8 cellular contexts compared by ENCODE assay signal in the genomic region with DNA sequence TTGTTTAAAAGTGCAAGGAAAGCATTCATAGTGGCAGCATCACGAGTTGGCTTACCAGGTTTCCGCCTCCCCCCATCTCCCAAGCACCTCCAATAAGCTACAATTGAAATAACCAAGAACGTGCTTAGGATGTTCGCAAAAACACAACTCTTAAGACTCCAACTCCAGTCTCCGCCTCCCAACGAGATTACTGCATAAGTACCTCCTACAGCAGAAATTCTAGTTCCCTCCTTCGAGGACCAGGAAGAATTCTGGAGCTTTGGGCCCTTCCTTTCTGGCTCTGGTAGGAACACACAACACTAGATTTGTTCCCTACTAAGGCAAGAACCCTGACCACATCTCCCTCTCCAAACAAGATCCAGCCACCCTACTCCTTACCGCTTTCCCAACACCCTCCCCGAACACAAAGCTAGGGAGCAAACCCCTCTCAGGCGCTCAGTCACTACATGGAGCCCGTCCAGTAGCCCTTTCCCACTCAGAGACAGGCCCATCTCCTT. TPM values are rescaled to one million over a fixed set of nuclear protein-coding genes. Genes with fewer than 3 reads are reported as not detected.
A peak's percentile ranks its signal among the peaks of the same experiment; 100 is the strongest.
DNase-seq lines count a peak whose midpoint lies in the region; ATAC-seq, FAIRE-seq and TF ChIP-seq lines count a peak whose summit lies in the region.

No MANE protein-coding gene starts in this region.

- H3K9ac ChIP-seq in Karpas-422 (ENCODE audit: low read length): peak overlapping the region; percentile 99

- peaks cover 50% of the 10 kb centered on the region for H3K36me3 Mint-ChIP-seq in Calu3 (ENCODE audit: insufficient read depth, unreplicated experiment)
- H3K36me3 Mint-ChIP-seq in stimulated activated naive CD8-positive, alpha-beta T cell treated with anti-CD3 and anti-CD28 coated beads, Interleukin-15, Interleukin-2, amounts not matched to agents 100 ng/mL and 50 ng/mL, for 24 hours (ENCODE audit: low read depth): peaks cover 9% of the 10 kb centered on the region

- H3K9me3 ChIP-seq in Karpas-422 (ENCODE audit: low read length): no peaks in the 10 kb centered on the region
- no peaks in the 10 kb centered on the region for H3K9me3 ChIP-seq in right lobe of liver

- no peaks in the 10 kb centered on the region for H3K9me2 ChIP-seq in Karpas-422 (replicated peaks; ENCODE audit: insufficient read depth, low read length)

- H3K4me1 Mint-ChIP-seq in Calu3 (ENCODE audit: low read depth, unreplicated experiment): peaks cover 30% of the 10 kb centered on the region
- H3K4me1 Mint-ChIP-seq in stimulated activated naive CD8-positive, alpha-beta T cell treated with anti-CD3 and anti-CD28 coated beads, Interleukin-15, Interleukin-2, amounts not matched to agents 100 ng/mL and 50 ng/mL, for 24 hours (ENCODE audit: low read depth): peaks cover 65% of the 10 kb centered on the region

- H3K36me3 ChIP-seq in Karpas-422 (ENCODE audit: insufficient read depth, low read length) (no peaks in the 10 kb centered on the region), right lobe of liver (no peaks in the 10 kb centered on the region)

- H3K27me3 ChIP-seq in Karpas-422 (ENCODE audit: low read length) (no peaks in the 10 kb centered on the region), right lobe of liver (no peaks in the 10 kb centered on the region)

- peaks cover 5% of the 10 kb centered on the region; the same call in 1 of the 2 replicates for H4K20me1 ChIP-seq in Karpas-422 (ENCODE audit: insufficient read depth, low read depth, low read length)

- H3K79me2 ChIP-seq in Karpas-422 (ENCODE audit: low read length): peaks cover 78% of the 10 kb centered on the region

- CTCF ChIA-PET in Calu3 (lab: Charles Lee): interaction anchor here (1.3 to 1.6 kb wide), 4 partner anchors 10 to 288 kb away, joined by 3 to 6 read pairs (median 4); a partner anchor contains a TSS

- H3K27ac ChIP-seq in Karpas-422 (ENCODE audit: low read length) (peak overlapping the region; percentile 80), cingulate gyrus (ENCODE audit: low read depth, low read length) (peak overlapping the region; percentile 97), right lobe of liver (peak overlapping the region; percentile 91 to 99 (median 95))

- 2% methylated on average over 11 of the region's 11 CpGs for WGBS in right lobe of liver (ENCODE audit: insufficient coverage, low coverage, low lambda C conversion rate, missing lambda C conversion rate)

- peak overlapping the region; percentile 90 for H3K4me2 ChIP-seq in Karpas-422 (ENCODE audit: low read depth, low read length, poor library complexity, severe bottlenecking)

- H3K4me1 ChIP-seq in Karpas-422 (ENCODE audit: low read length) (peaks cover 54% of the 10 kb centered on the region), right lobe of liver (peaks cover 0 to 28% (median 3%) of the 10 kb centered on the region in 4 donors)

- peak overlapping the region; percentile 95 for H3K27ac Mint-ChIP-seq in Calu3 (ENCODE audit: unreplicated experiment)
- peak overlapping the region; percentile 91 for H3K27ac Mint-ChIP-seq in stimulated activated naive CD8-positive, alpha-beta T cell treated with anti-CD3 and anti-CD28 coated beads, Interleukin-15, Interleukin-2, amounts not matched to agents 100 ng/mL and 50 ng/mL, for 24 hours

- H3K4me3 ChIP-seq in Karpas-422 (ENCODE audit: low read length): peak overlapping the region; percentile 99
- H3K4me3 ChIP-seq in right lobe of liver: peak overlapping the region; percentile 89 to 95 (median 93)

- intact Hi-C loops in Calu3 (cut with micrococcal nuclease; ENCODE audit: unreplicated experiment) (no loop called here), right lobe of liver (cut with DNase I) (no loop called here)

- peak; percentile 30 for DNase-seq in Calu3
- peak; percentile 82 for DNase-seq in Karpas-422
- peak in 3 of 5 donors; percentile 8 to 42 (median 27) for DNase-seq in T-helper 1 cell
- no peak for DNase-seq in right lobe of liver
- DNase-seq in HTR-8/SVneo (ENCODE audit: insufficient read length, low spot score): no peak

- TF ChIP-seq POLR2A in right lobe of liver (IDR thresholded peaks at IDR 0.05): no peak

- H3K4me3 Mint-ChIP-seq in Calu3 (ENCODE audit: low read depth, unreplicated experiment): peak overlapping the region; percentile 98
- peak overlapping the region; percentile 93 for H3K4me3 Mint-ChIP-seq in stimulated activated naive CD8-positive, alpha-beta T cell treated with anti-CD3 and anti-CD28 coated beads, Interleukin-15, Interleukin-2, amounts not matched to agents 100 ng/mL and 50 ng/mL, for 24 hours

- no peaks in the 10 kb centered on the region for H3K27me3 Mint-ChIP-seq in Calu3 (ENCODE audit: unreplicated experiment)
- H3K27me3 Mint-ChIP-seq in stimulated activated naive CD8-positive, alpha-beta T cell treated with anti-CD3 and anti-CD28 coated beads, Interleukin-15, Interleukin-2, amounts not matched to agents 100 ng/mL and 50 ng/mL, for 24 hours: no peaks in the 10 kb centered on the region

- TF ChIP-seq CTCF in Calu3 (IDR thresholded peaks at IDR 0.05; ENCODE audit: unreplicated experiment) (no peak), right lobe of liver (IDR thresholded peaks at IDR 0.05) (no peak)

- ATAC-seq in right lobe of liver (peak in 1 of 4 donors; percentile 3), HG03159 (IDR thresholded peaks at IDR 0.05; ENCODE audit: unreplicated experiment) (no peak)

- no peaks in the 10 kb centered on the region for H3K9me3 Mint-ChIP-seq in Calu3 (ENCODE audit: low read depth, unreplicated experiment)
- H3K9me3 Mint-ChIP-seq in stimulated activated naive CD8-positive, alpha-beta T cell treated with anti-CD3 and anti-CD28 coated beads, Interleukin-15, Interleukin-2, amounts not matched to agents 100 ng/mL and 50 ng/mL, for 24 hours: no peaks in the 10 kb centered on the region

- H2AFZ ChIP-seq in Karpas-422 (ENCODE audit: low read length): no peak overlapping the region

- BruUV-seq in Calu3 (replicated peaks; lab: Mats Ljungman, UMichigan): no TSS peak

- FAIRE-seq in HTR-8/SVneo (lab: Jason Lieb, UNC): no peak

RNA-seq across cellular contexts. Expression of a gene that starts 0.7 kb away (rescaled TPM):
- total RNA-seq in Calu3 (2022): 53.5 and 54.2 TPM in 2 replicates
- 36.6 and 39.8 TPM in 2 replicates for total RNA-seq in Karpas-422 (2014; rRNA removed; shearing (Covaris generic); ENCODE audit: low replicate concordance)
- total RNA-seq in right lobe of liver: 10 to 100 TPM in 1 of 6 experiments, 1 to 10 TPM in 5; 5.1 to 11.7 (median 6.6) TPM

Comparison
In these comparisons a context has a peak if more than half of its experiments do, and no peak if none do; other contexts are left out.
1. DNase-seq: peak in Calu3 (single experiment), Karpas-422 (single experiment) and T-helper 1 cell (3 of 5); none in right lobe of liver (0 of 3) and HTR-8/SVneo (single experiment).
2. Peak in every context shown above with its lines, with median percentiles within 50 percentile points of each other: H3K27ac ChIP-seq.